In genomic region chr17:57892146-57892819, GRCh38 we compare ENCODE assay signal across 8 cellular contexts. TPM values are rescaled to one million over a fixed set of nuclear protein-coding genes. Genes with fewer than 3 reads are reported as not detected.
DNase-seq lines count a peak whose midpoint lies in the region; ATAC-seq and TF ChIP-seq lines count a peak whose summit lies in the region.

No MANE protein-coding gene starts in this region.

- intact Hi-C loops in CD4-positive, alpha-beta memory T cell (cut with micrococcal nuclease): loop anchor here (1.0 to 10.0 kb wide), 6 partner anchors 55 to 280 kb away; partner anchors contain the start of gene DYNLL2

- ATAC-seq in memory B cell (ENCODE audit: low read depth) (peak; percentile 96), HG02571 (IDR thresholded peaks at IDR 0.05; ENCODE audit: unreplicated experiment) (no peak)

- peaks cover 0 to 6% of the 10 kb centered on the region in 2 donors for H3K27me3 Mint-ChIP-seq in CD4-positive, alpha-beta memory T cell
- H3K27me3 Mint-ChIP-seq in HFFc6 (ENCODE audit: insufficient read depth) (peaks cover 6% of the 10 kb centered on the region), memory B cell (peaks cover 15% of the 10 kb centered on the region)

- POLR2A ChIA-PET in CD4-positive, alpha-beta memory T cell (lab: Charles Lee; ENCODE audit: partially characterized antibody): interaction anchor here (0.6 to 1.3 kb wide), 5 partner anchors 94 to 115 kb away, joined by 3 to 4 read pairs (median 3); partner anchors contain the start of gene SRSF1

- peak; percentile 62 to 72 (median 66) for DNase-seq in CD4-positive, alpha-beta memory T cell
- DNase-seq in HFFc6: peak; percentile 85
- DNase-seq in NCI-H774 (lab: John Stamatoyannopoulos, UW): peak; percentile 84
- peak; percentile 94 for DNase-seq in activated CD8-positive, alpha-beta memory T cell treated with anti-CD3 and anti-CD28 coated beads for 24 hours
- DNase-seq in effector CD4-positive, alpha-beta T cell: peak; percentile 66
- DNase-seq in memory B cell (ENCODE audit: low spot score in 2 of 2): peak; percentile 79 to 88
- peak; percentile 55 to 78 (median 61) for DNase-seq in stimulated activated CD4-positive, alpha-beta T cell treated with anti-CD3 and anti-CD28 coated beads, TNF-alpha, amount 100 ng/mL, for 24 hours (ENCODE audit: low read depth in 3 of 3)

- H3K27ac Mint-ChIP-seq in CD4-positive, alpha-beta memory T cell: no peak overlapping the region
- peak overlapping the region; percentile 99 for H3K27ac Mint-ChIP-seq in HFFc6
- no peak overlapping the region for H3K27ac Mint-ChIP-seq in memory B cell

- H3K27me3 ChIP-seq in CD4-positive, alpha-beta memory T cell (ENCODE audit: insufficient read depth, low read length): no peaks in the 10 kb centered on the region

- no peaks in the 10 kb centered on the region for H3K36me3 Mint-ChIP-seq in CD4-positive, alpha-beta memory T cell
- H3K36me3 Mint-ChIP-seq in HFFc6 (ENCODE audit: low read depth) (peaks cover 6% of the 10 kb centered on the region; the same call in 1 of the 2 replicates), memory B cell (no peaks in the 10 kb centered on the region)

- peak; percentile 98 for TF ChIP-seq CTCF in HFFc6 (IDR thresholded peaks at IDR 0.05)

- no peaks in the 10 kb centered on the region for H3K36me3 ChIP-seq in CD4-positive, alpha-beta memory T cell (ENCODE audit: insufficient read depth, low read length)

- no peak overlapping the region for H3K4me3 Mint-ChIP-seq in CD4-positive, alpha-beta memory T cell
- peak overlapping the region; percentile 85 for H3K4me3 Mint-ChIP-seq in HFFc6
- H3K4me3 Mint-ChIP-seq in memory B cell: no peak overlapping the region

- H3K4me3 ChIP-seq in CD4-positive, alpha-beta memory T cell (ENCODE audit: low read length in 2 of 2): no peak overlapping the region

- H3K9me3 Mint-ChIP-seq in CD4-positive, alpha-beta memory T cell: no peaks in the 10 kb centered on the region
- no peaks in the 10 kb centered on the region for H3K9me3 Mint-ChIP-seq in HFFc6
- no peaks in the 10 kb centered on the region for H3K9me3 Mint-ChIP-seq in memory B cell

- CTCF ChIA-PET in CD4-positive, alpha-beta memory T cell (lab: Charles Lee; ENCODE audit: partially characterized antibody): interaction anchor here (0.5 to 8.2 kb wide), 19 partner anchors 12 to 281 kb away, joined by 3 to 150 read pairs (median 4); partner anchors contain the start of gene CUEDC1

- H3K4me1 ChIP-seq in CD4-positive, alpha-beta memory T cell (ENCODE audit: insufficient read depth, low read length): no peaks in the 10 kb centered on the region

- H3K27ac ChIP-seq in CD4-positive, alpha-beta memory T cell (ENCODE audit: low read depth, low read length): no peak overlapping the region

- H3K4me1 Mint-ChIP-seq in CD4-positive, alpha-beta memory T cell: peaks cover 2 to 7% (median 5%) of the 10 kb centered on the region in 4 donors
- H3K4me1 Mint-ChIP-seq in HFFc6 (ENCODE audit: low read depth) (peaks cover 69% of the 10 kb centered on the region), memory B cell (peaks cover 6% of the 10 kb centered on the region)

- no peaks in the 10 kb centered on the region for H3K9me3 ChIP-seq in CD4-positive, alpha-beta memory T cell (ENCODE audit: control insufficient read depth in 1 of 2, low read length in 2 of 2)

RNA-seq across cellular contexts. Expression of gene MRPS23, which starts 42.4 kb away (rescaled TPM):
- 10 to 100 TPM; 28.7 to 29.5 TPM for total RNA-seq in CD4-positive, alpha-beta memory T cell
- 10 to 100 TPM; 35.7 to 41.7 TPM for polyA plus RNA-seq in CD4-positive, alpha-beta memory T cell
- 10 to 100 TPM; 47.0 to 62.5 (median 56.4) TPM for total RNA-seq in HFFc6 (2021; fragmentation: NEBNext Ultra II Directional; extraction: Animal tissue kit (Norgen Biotek cat#: 25700))
